In genomic region chr7:50920031-50920635, GRCh38 we compare ENCODE assay signal across 16 cellular contexts.
DNase-seq lines count a peak whose midpoint lies in the region; ATAC-seq and TF ChIP-seq lines count a peak whose summit lies in the region.
"Had no signal": no experiment of that assay in that cellular context is flagged by ENCODE, and none has a peak within 500 bp of the region (broad histone marks: within the 10 kb centered on the region; RNA-seq: fewer than 3 reads in every experiment).

No MANE protein-coding gene starts in this region.

- no peak overlapping the region for H3K27ac Mint-ChIP-seq in activated naive CD8-positive, alpha-beta T cell treated with anti-CD3 and anti-CD28 coated beads for 36 hours
- H3K27ac Mint-ChIP-seq: B cell; CD4-positive, alpha-beta T cell; H9 had no signal

- TF ChIP-seq CTCF in MM.1S (IDR thresholded peaks at IDR 0.05; ENCODE audit: low read length), result no peak
- TF ChIP-seq CTCF in gastrocnemius medialis (IDR thresholded peaks at IDR 0.05 in 4 of 5, conservative IDR thresholded peaks at IDR 0.05 in 1 of 5), result no peak

- ATAC-seq in HG03521 (IDR thresholded peaks at IDR 0.05; ENCODE audit: unreplicated experiment) (no peak), gastrocnemius medialis (no peak)
- ATAC-seq: GM12878 had no signal

- no peaks in the 10 kb centered on the region for H3F3A ChIP-seq in MM.1S (ENCODE audit: insufficient read depth, low read length)

- no peaks in the 10 kb centered on the region for H3K27me3 ChIP-seq in MM.1S (replicated peaks; ENCODE audit: insufficient read depth, low read length)
- H3K27me3 ChIP-seq in gastrocnemius medialis, result no peaks in the 10 kb centered on the region

- no peaks in the 10 kb centered on the region for H3K9me3 Mint-ChIP-seq in activated naive CD8-positive, alpha-beta T cell treated with anti-CD3 and anti-CD28 coated beads for 36 hours
- H3K9me3 Mint-ChIP-seq: CD4-positive, alpha-beta T cell; H9 had no signal

- H3K79me2 ChIP-seq in MM.1S (ENCODE audit: low read length), result no peaks in the 10 kb centered on the region

- H3K9ac ChIP-seq in MM.1S (ENCODE audit: low read length), result no peak overlapping the region

- peak overlapping the region; percentile 55; the same call in 1 of the 2 replicates for H3K4me2 ChIP-seq in MM.1S (ENCODE audit: low read depth, low read length)

- no peaks in the 10 kb centered on the region for H3K4me1 Mint-ChIP-seq in activated naive CD8-positive, alpha-beta T cell treated with anti-CD3 and anti-CD28 coated beads for 36 hours
- H3K4me1 Mint-ChIP-seq: B cell had no signal

- no peak overlapping the region for H3K4me3 ChIP-seq in MM.1S (ENCODE audit: low read length)
- no peak overlapping the region for H3K4me3 ChIP-seq in gastrocnemius medialis
- H3K4me3 ChIP-seq: GM12878 had no signal

- DNase-seq in HT-29 (ENCODE audit: low spot score) (peak; percentile 6), MM.1S (peak; percentile 85), SW480 (ENCODE audit: low spot score) (peak; percentile 40), myocyte (ENCODE audit: low read depth) (peak; percentile 78), gastrocnemius medialis (no peak), NCI-H446 treated with DMSO at 0.1 percent for 48 hours (lab: John Stamatoyannopoulos, UW) (no peak)
- DNase-seq in activated naive CD8-positive, alpha-beta T cell treated with anti-CD3 and anti-CD28 coated beads for 36 hours, result no peak
- DNase-seq: C1 segment of cervical spinal cord; Calu3; CD4-positive, alpha-beta T cell; DMS79; GOT3; H9 had no signal

- H3K9me2 ChIP-seq in MM.1S (replicated peaks; ENCODE audit: insufficient read depth, low read length), result no peaks in the 10 kb centered on the region

- intact Hi-C loops in gastrocnemius medialis (cut with DNase I; ENCODE audit: low total_unique reads), result no loop called here

- H3K9me3 ChIP-seq in MM.1S (replicated peaks; ENCODE audit: insufficient read depth, low read length) (no peaks in the 10 kb centered on the region), gastrocnemius medialis (no peaks in the 10 kb centered on the region)

- no peaks in the 10 kb centered on the region for H4K20me1 ChIP-seq in MM.1S (ENCODE audit: insufficient read depth, low read length)

- H3K27ac ChIP-seq in MM.1S (ENCODE audit: low read length) (no peak overlapping the region), gastrocnemius medialis (no peak overlapping the region)

- no peaks in the 10 kb centered on the region for H3K36me3 Mint-ChIP-seq in activated naive CD8-positive, alpha-beta T cell treated with anti-CD3 and anti-CD28 coated beads for 36 hours

- H3K4me1 ChIP-seq in MM.1S (ENCODE audit: low read length), result peaks cover 14% of the 10 kb centered on the region
- no peaks in the 10 kb centered on the region for H3K4me1 ChIP-seq in gastrocnemius medialis

- in situ Hi-C loops in gastrocnemius medialis (cut with MboI; ENCODE audit: low sequenced_read_pairs in 4 of 4), result no loop called here

- no peak overlapping the region for H2AFZ ChIP-seq in MM.1S (ENCODE audit: low read length)

- no peak for TF ChIP-seq POLR2A in gastrocnemius medialis (IDR thresholded peaks at IDR 0.05)

- H3K36me3 ChIP-seq in MM.1S (replicated peaks; ENCODE audit: insufficient read depth, low read length) (no peaks in the 10 kb centered on the region), gastrocnemius medialis (no peaks in the 10 kb centered on the region)

- H3K4me3 Mint-ChIP-seq in activated naive CD8-positive, alpha-beta T cell treated with anti-CD3 and anti-CD28 coated beads for 36 hours, result no peak overlapping the region
- H3K4me3 Mint-ChIP-seq: B cell; CD4-positive, alpha-beta T cell; H9 had no signal

- no peaks in the 10 kb centered on the region for H3K27me3 Mint-ChIP-seq in activated naive CD8-positive, alpha-beta T cell treated with anti-CD3 and anti-CD28 coated beads for 36 hours
- H3K27me3 Mint-ChIP-seq: B cell; CD4-positive, alpha-beta T cell had no signal

Comparison
In these comparisons a context has a peak if more than half of its experiments do, and no peak if none do; other contexts are left out.
1. DNase-seq: peak in HT-29 (single experiment), MM.1S (single experiment), SW480 (single experiment) and myocyte (single experiment); none in activated naive CD8-positive, alpha-beta T cell treated with anti-CD3 and anti-CD28 coated beads for 36 hours (single experiment), gastrocnemius medialis (0 of 2) and NCI-H446 treated with DMSO at 0.1 percent for 48 hours (single experiment).